10 cellular contexts compared by ENCODE assay signal in the genomic region with DNA sequence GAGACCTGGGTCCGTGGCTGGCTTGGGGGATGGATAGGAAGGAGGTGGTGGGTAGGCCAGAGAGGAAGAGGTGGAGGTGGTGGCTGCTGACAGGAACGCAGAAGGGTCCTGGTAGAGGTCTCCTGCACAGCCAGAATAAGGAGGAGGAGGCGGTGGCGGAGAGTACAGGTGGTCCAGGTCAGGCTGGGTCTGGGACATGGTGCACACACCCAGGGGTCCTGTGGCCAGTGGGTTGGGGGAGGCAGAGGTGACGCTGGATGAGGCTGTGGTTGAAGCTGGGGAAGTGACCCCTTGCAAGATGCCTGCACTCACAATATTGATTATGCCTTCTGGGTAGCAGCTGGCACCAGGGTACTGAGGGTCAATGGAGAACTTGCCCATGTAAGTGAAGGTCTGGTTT. TPM values are rescaled to one million over a fixed set of nuclear protein-coding genes. Genes with fewer than 3 reads are reported as not detected.
A peak's percentile ranks its signal among the peaks of the same experiment; 100 is the strongest.
DNase-seq lines count a peak whose midpoint lies in the region; ATAC-seq and TF ChIP-seq lines count a peak whose summit lies in the region.
"Had no signal": no experiment of that assay in that cellular context is flagged by ENCODE, and none has a peak within 500 bp of the region (broad histone marks: within the 10 kb centered on the region; RNA-seq: fewer than 3 reads in every experiment).

No MANE protein-coding gene starts in this region.

- no peaks in the 10 kb centered on the region for H3K36me3 ChIP-seq in CD8-positive, alpha-beta memory T cell (ENCODE audit: insufficient read depth, low read length)
- H3K36me3 ChIP-seq in IMR-90 (ENCODE audit: control insufficient read depth, insufficient read depth, low read length), result no peaks in the 10 kb centered on the region
- no peaks in the 10 kb centered on the region for H3K36me3 ChIP-seq in brain microvascular endothelial cell (replicated peaks)

- H2AFZ ChIP-seq in IMR-90 (replicated peaks; ENCODE audit: low read length, poor library complexity), result no peak overlapping the region

- peak overlapping the region in 1 of 8 donors; percentile 70 for H3K27ac Mint-ChIP-seq in CD8-positive, alpha-beta memory T cell
- no peak overlapping the region for H3K27ac Mint-ChIP-seq in central memory CD8-positive, alpha-beta T cell (ENCODE audit: low read depth)
- no peak overlapping the region for H3K27ac Mint-ChIP-seq in osteocyte (ENCODE audit: unreplicated experiment)

- no peak overlapping the region for H2BK15ac ChIP-seq in IMR-90 (ENCODE audit: low read depth, low read length)

- H3K9me1 ChIP-seq in IMR-90 (ENCODE audit: insufficient read depth, low read length), result no peaks in the 10 kb centered on the region

- H3K4me3 Mint-ChIP-seq in CD8-positive, alpha-beta memory T cell, result peak overlapping the region; percentile 75 to 98 (median 93)
- H3K4me3 Mint-ChIP-seq in central memory CD8-positive, alpha-beta T cell, result peak overlapping the region; percentile 87
- H3K4me3 Mint-ChIP-seq in osteocyte (ENCODE audit: unreplicated experiment), result peak overlapping the region; percentile 82

- no peak overlapping the region for H3K23ac ChIP-seq in IMR-90 (ENCODE audit: low read depth, low read length)

- H2BK5ac ChIP-seq in IMR-90 (ENCODE audit: low read depth, low read length, poor library complexity, severe bottlenecking), result no peak overlapping the region

- 90% methylated on average over 2 of the region's 5 CpGs; no CpG with 5 or more reads in 1 of the 2 experiments for WGBS in IMR-90 (ENCODE audit: extremely low coverage in 2 of 2, insufficient read length in 1 of 2), 2 experiments

- H4K5ac ChIP-seq in IMR-90 (ENCODE audit: low read depth, low read length), result no peak overlapping the region

- H4K20me1 ChIP-seq in IMR-90 (ENCODE audit: insufficient read depth, low read length), result peaks cover 14% of the 10 kb centered on the region

- no peaks in the 10 kb centered on the region for H3K9me3 ChIP-seq in CD8-positive, alpha-beta memory T cell (ENCODE audit: low read length)
- H3K9me3 ChIP-seq in IMR-90 (ENCODE audit: control insufficient read depth, insufficient read depth, low read length), result no peaks in the 10 kb centered on the region
- H3K9me3 ChIP-seq: esophagus muscularis mucosa had no signal

- H3K36me3 Mint-ChIP-seq in CD8-positive, alpha-beta memory T cell, result peaks cover 0 to 19% (median 0%) of the 10 kb centered on the region in 3 donors
- peaks cover 14% of the 10 kb centered on the region for H3K36me3 Mint-ChIP-seq in central memory CD8-positive, alpha-beta T cell (ENCODE audit: insufficient read depth)
- no peaks in the 10 kb centered on the region for H3K36me3 Mint-ChIP-seq in osteocyte (ENCODE audit: unreplicated experiment)

- H3K4ac ChIP-seq in IMR-90 (ENCODE audit: low read depth, low read length), result no peak overlapping the region

- ATAC-seq in IMR-90 (ENCODE audit: low read depth) (no peak), HG03565 (IDR thresholded peaks at IDR 0.05; ENCODE audit: unreplicated experiment) (no peak)
- ATAC-seq in central memory CD8-positive, alpha-beta T cell (replicated peaks; ENCODE audit: extremely low read depth, poor library complexity, severe bottlenecking), result no peak

- H3K4me1 Mint-ChIP-seq in CD8-positive, alpha-beta memory T cell, result peaks cover 48 to 74% (median 59%) of the 10 kb centered on the region in 3 donors
- H3K4me1 Mint-ChIP-seq in central memory CD8-positive, alpha-beta T cell, result peaks cover 71% of the 10 kb centered on the region
- peaks cover 28% of the 10 kb centered on the region for H3K4me1 Mint-ChIP-seq in osteocyte (ENCODE audit: unreplicated experiment)

- BruUV-seq in IMR-90 (replicated peaks; lab: Mats Ljungman, UMichigan), result no TSS peak

- POLR2A ChIA-PET in CD8-positive, alpha-beta memory T cell (lab: Charles Lee), result interaction anchor here (4.8 kb wide), 1 partner anchor 9 kb away, joined by 63 read pairs; a partner anchor contains a TSS
- POLR2A ChIA-PET in IMR-90 (lab: Charles Lee; ENCODE audit: unreplicated experiment), result no interaction called here

- H3K27me3 ChIP-seq in CD8-positive, alpha-beta memory T cell (ENCODE audit: insufficient read depth, low read length, poor library complexity, severe bottlenecking), result peaks cover 2% of the 10 kb centered on the region
- H3K27me3 ChIP-seq in IMR-90 (ENCODE audit: control insufficient read depth, insufficient read depth, low read length) (peaks cover 29% of the 10 kb centered on the region), brain microvascular endothelial cell (replicated peaks) (peaks cover 25% of the 10 kb centered on the region)

- TF ChIP-seq POLR2A in IMR-90 (IDR thresholded peaks at IDR 0.05; ENCODE audit: low read depth, low read length), result no peak

- no peaks in the 10 kb centered on the region for H3K9me3 Mint-ChIP-seq in CD8-positive, alpha-beta memory T cell
- H3K9me3 Mint-ChIP-seq in central memory CD8-positive, alpha-beta T cell, result no peaks in the 10 kb centered on the region
- no peaks in the 10 kb centered on the region for H3K9me3 Mint-ChIP-seq in osteocyte (ENCODE audit: unreplicated experiment)

- H3K27ac ChIP-seq in CD8-positive, alpha-beta memory T cell (ENCODE audit: low read depth, low read length), result no peak overlapping the region
- no peak overlapping the region for H3K27ac ChIP-seq in IMR-90 (ENCODE audit: insufficient read depth, low read length)
- H3K27ac ChIP-seq in brain microvascular endothelial cell, result no peak overlapping the region
- H3K27ac ChIP-seq: esophagus muscularis mucosa had no signal

- intact Hi-C loops in IMR-90 (cut with micrococcal nuclease), result loop anchor here (5.0 kb wide), 1 partner anchor 333 kb away; no protein-coding TSS in a partner anchor

- no peak overlapping the region for H3K18ac ChIP-seq in IMR-90 (ENCODE audit: low read depth, low read length)

- DNase-seq in CD8-positive, alpha-beta memory T cell, result no peak
- DNase-seq in IMR-90 (no peak), osteocyte (ENCODE audit: extremely low spot score, unreplicated experiment) (no peak), brain microvascular endothelial cell (no peak), GDM1 (lab: John Stamatoyannopoulos, UW) (no peak), Ammon's horn (ENCODE audit: low spot score) (no peak)
- no peak for DNase-seq in central memory CD8-positive, alpha-beta T cell (ENCODE audit: low spot score in 2 of 2)
- DNase-seq: NCI-H1694 treated with DMSO at 0.1 percent for 48 hours had no signal

- H4K8ac ChIP-seq in IMR-90 (ENCODE audit: low read depth in 2 of 2, low read length in 2 of 2), result no peak overlapping the region

- H3K9ac ChIP-seq in IMR-90 (ENCODE audit: low read depth, low read length), result no peak overlapping the region

- H3K14ac ChIP-seq in IMR-90 (replicated peaks; ENCODE audit: low read depth, low read length), result no peak overlapping the region

- H3K4me3 ChIP-seq in CD8-positive, alpha-beta memory T cell (ENCODE audit: low read length), result no peak overlapping the region
- H3K4me3 ChIP-seq in IMR-90 (ENCODE audit: insufficient read depth, low read depth, low read length) (no peak overlapping the region), brain microvascular endothelial cell (ENCODE audit: low read depth, low read length) (no peak overlapping the region)

- H2BK20ac ChIP-seq in IMR-90 (ENCODE audit: low read depth, low read length), result no peak overlapping the region

- TF ChIP-seq RAD21 in IMR-90 (IDR thresholded peaks at IDR 0.05; ENCODE audit: low read length), result no peak

- H2AK5ac ChIP-seq in IMR-90 (ENCODE audit: low read depth, low read length), result peak overlapping the region; percentile 16; the same call in 1 of the 2 replicates

- no peak overlapping the region for H3K4me2 ChIP-seq in IMR-90 (ENCODE audit: low read depth, low read length)

- H4K91ac ChIP-seq in IMR-90 (ENCODE audit: insufficient read depth, low read depth, low read length), result no peak overlapping the region

- no peak overlapping the region for H2BK120ac ChIP-seq in IMR-90 (ENCODE audit: low read depth, low read length)

- no peak overlapping the region for H2AK9ac ChIP-seq in IMR-90 (replicated peaks; ENCODE audit: low read depth, low read length, poor library complexity)

- TF ChIP-seq CTCF in IMR-90 (conservative IDR thresholded peaks at IDR 0.05; ENCODE audit: low read depth, low read length) (no peak), osteocyte (IDR thresholded peaks at IDR 0.05) (no peak), brain microvascular endothelial cell (IDR thresholded peaks at IDR 0.05; ENCODE audit: low read depth, low read length, missing control alignments) (no peak)

- H3K56ac ChIP-seq in IMR-90 (ENCODE audit: extremely low read depth, insufficient read depth, low read length), result no peak overlapping the region

- CTCF ChIA-PET in CD8-positive, alpha-beta memory T cell (lab: Charles Lee), result interaction anchor here (1.0 to 6.3 kb wide), 2 partner anchors 10 to 204 kb away, joined by 4 to 76 read pairs; a partner anchor contains a TSS
- CTCF ChIA-PET in IMR-90 (lab: Yijun Ruan, JAX), result interaction anchor here (0.8 kb wide), 1 partner anchor 204 kb away, joined by 4 read pairs; no protein-coding TSS in a partner anchor

- dilution Hi-C loops in IMR-90 (cut with HindIII; ENCODE audit: low sequenced_read_pairs, unreplicated experiment), result no loop called here

- peaks cover 43% of the 10 kb centered on the region for H3K4me1 ChIP-seq in CD8-positive, alpha-beta memory T cell (ENCODE audit: insufficient read depth, low read length)
- H3K4me1 ChIP-seq in IMR-90 (ENCODE audit: control insufficient read depth, insufficient read depth, low read length), result peaks cover 7% of the 10 kb centered on the region; the same call in 1 of the 2 replicates

- peaks cover 14 to 23% of the 10 kb centered on the region in 2 donors for H3K27me3 Mint-ChIP-seq in CD8-positive, alpha-beta memory T cell
- peaks cover 37% of the 10 kb centered on the region for H3K27me3 Mint-ChIP-seq in central memory CD8-positive, alpha-beta T cell
- H3K27me3 Mint-ChIP-seq in osteocyte (ENCODE audit: unreplicated experiment), result peaks cover 22% of the 10 kb centered on the region

- in situ Hi-C loops in IMR-90 (cut with MboI; ENCODE audit: low sequenced_read_pairs) (loop anchor here (5.0 to 25.0 kb wide), 4 partner anchors 202 to 777 kb away; a partner anchor contains a TSS), brain microvascular endothelial cell (cut with HindIII; ENCODE audit: low pct_ligation_motif_present, low sequenced_read_pairs) (loop anchor here (25.0 kb wide), 1 partner anchor 202 kb away; no protein-coding TSS in a partner anchor)

- no peaks in the 10 kb centered on the region; a peak in 1 of 4 replicates for H3K79me1 ChIP-seq in IMR-90 (ENCODE audit: low read depth in 1 of 2, low read length in 2 of 2)

RNA-seq across cellular contexts. Expression of a gene that starts 2.2 kb away (rescaled TPM):
- 10 to 100 TPM; 87.8 to 89.9 TPM for total RNA-seq in CD8-positive, alpha-beta memory T cell
- polyA plus RNA-seq in CD8-positive, alpha-beta memory T cell, result not detected
- 0.36 and 0.56 TPM in 2 replicates for total RNA-seq in IMR-90 (2012; rRNA removed)
- polyA plus RNA-seq in IMR-90 (2012; rRNA removed), result 1.2 TPM in 2 replicates
- polyA plus RNA-seq in IMR-90 (2012; cell fraction: cytosol; rRNA removed), result 0.47 and 1.5 TPM in 2 replicates
- polyA plus RNA-seq in IMR-90 (2012; cell fraction: nucleus; rRNA removed; ENCODE audit: low replicate concordance), result 4.2 and 4.6 TPM in 2 replicates
- total RNA-seq in osteocyte, result 5.4 and 11.7 TPM in 2 replicates

RNA-seq across cellular contexts. Expression of a gene that starts 9.5 kb away (rescaled TPM):
- 10 to 100 TPM; 38.4 to 39.4 TPM for total RNA-seq in CD8-positive, alpha-beta memory T cell
- polyA plus RNA-seq in CD8-positive, alpha-beta memory T cell, result 2.8 TPM
- 8.1 and 11.4 TPM in 2 replicates for total RNA-seq in IMR-90 (2012; rRNA removed)
- 7.7 and 8.0 TPM in 2 replicates for polyA plus RNA-seq in IMR-90 (2012; rRNA removed)
- 3.7 and 7.4 TPM in 2 replicates for polyA plus RNA-seq in IMR-90 (2012; cell fraction: cytosol; rRNA removed)
- 2.4 and 3.5 TPM in 2 replicates for polyA plus RNA-seq in IMR-90 (2012; cell fraction: nucleus; rRNA removed; ENCODE audit: low replicate concordance)
- total RNA-seq in osteocyte, result 17.5 and 17.6 TPM in 2 replicates
